Comparison of ENCODE assay signal across 8 cellular contexts in genomic region chr7:42940985-42941847, GRCh38. TPM values are rescaled to one million over a fixed set of nuclear protein-coding genes. Genes with fewer than 3 reads are reported as not detected.
DNase-seq lines count a peak whose midpoint lies in the region; ATAC-seq, FAIRE-seq and TF ChIP-seq lines count a peak whose summit lies in the region.

No MANE protein-coding gene starts in this region.

- H3K9me3 ChIP-seq in HepG2 (ENCODE audit: low read length) = no peaks in the 10 kb centered on the region

- H3K36me3 ChIP-seq in HepG2 (replicated peaks in 1 of 2; ENCODE audit: control insufficient read depth in 1 of 2, insufficient read depth in 2 of 2, low read length in 2 of 2) = peaks cover 3 to 20% of the 10 kb centered on the region in 2 experiments; a peak in 4 of 5 replicates

- no peaks in the 10 kb centered on the region for H4K20me1 ChIP-seq in HepG2 (ENCODE audit: insufficient read depth, low read length)

- DNase-seq in NCI-H2227 treated with DMSO at 0.1 percent for 48 hours (lab: John Stamatoyannopoulos, UW) (peak; percentile 58), cerebellar nuclear complex (lab: John Stamatoyannopoulos, UW) (peak; percentile 16 to 69), HepG2 (ENCODE audit: low spot score) (peak; percentile 56)
- DNase-seq in activated CD4-positive, alpha-beta T cell treated with anti-CD3 and anti-CD28 coated beads for 24 hours (ENCODE audit: low read depth in 2 of 2) = peak; percentile 65 to 74
- peak; percentile 36 to 66 (median 46) for DNase-seq in stimulated activated CD4-positive, alpha-beta T cell treated with anti-CD3 and anti-CD28 coated beads, TNF-alpha, amount 100 ng/mL, for 1 hour (ENCODE audit: low read depth in 3 of 3, low spot score in 1 of 3)

- TF ChIP-seq RAD21 in HepG2 (CRISPR knock-in tag; IDR thresholded peaks at IDR 0.05) = peak; percentile 60; the same call in 1 of the 2 replicates

- FAIRE-seq in HepG2 (lab: Jason Lieb, UNC) = peak; percentile 68

- H2AFZ ChIP-seq in HepG2 (ENCODE audit: low read length) = no peak overlapping the region

- CTCF ChIA-PET in HepG2 (lab: Yijun Ruan, JAX; ENCODE audit: low intra/inter-chr PET ratio, low total read pairs) = interaction anchor here (1.5 to 2.8 kb wide), 3 partner anchors 167 to 498 kb away, joined by 8 to 13 read pairs (median 10); no protein-coding TSS in a partner anchor

- no TSS peak for BruUV-seq in HepG2 (replicated peaks; lab: Mats Ljungman, UMichigan)

- no peaks in the 10 kb centered on the region for H3K4me1 ChIP-seq in HepG2 (ENCODE audit: insufficient read depth, low read length)

- ATAC-seq in HG03025 (IDR thresholded peaks at IDR 0.05; ENCODE audit: low FRiP score, unreplicated experiment) = peak; percentile 42
- ATAC-seq in HepG2 = peak; percentile 93
- ATAC-seq in HG03280 (IDR thresholded peaks at IDR 0.05; ENCODE audit: unreplicated experiment) = no peak

- TF ChIP-seq EP300 in HepG2 (IDR thresholded peaks at IDR 0.05; ENCODE audit: low read depth in 2 of 2, low read length in 2 of 2) (no peak), HepG2 (CRISPR knock-in tag; IDR thresholded peaks at IDR 0.05; ENCODE audit: borderline replicate concordance) (no peak)

- in situ Hi-C loops in HepG2 (cut with HindIII; ENCODE audit: extremely low pct_ligation_motif_present, low pct_unique_long_range_greater_than_20kb) = loop anchor here (10.0 kb wide), 3 partner anchors 164 to 494 kb away; no protein-coding TSS in a partner anchor

- H3K4me2 ChIP-seq in HepG2 (ENCODE audit: low read depth, low read length) = no peak overlapping the region

- no peaks in the 10 kb centered on the region for H3K27me3 ChIP-seq in HepG2 (ENCODE audit: control insufficient read depth in 1 of 2, insufficient read depth in 2 of 2, low read length in 2 of 2)

- H3K27ac ChIP-seq in HepG2 (ENCODE audit: extremely low read length, insufficient read depth, low read length) = no peak overlapping the region

- WGBS in HepG2 (ENCODE audit: low lambda C conversion rate) = 56% methylated on average over 13 of the region's 13 CpGs

- POLR2A ChIA-PET in HepG2 (lab: Yijun Ruan, JAX) = interaction anchor here (1.6 kb wide), 1 partner anchor 9 kb away, joined by 7 read pairs; the partner anchor contains the start of genes MRPL32 and PSMA2

- intact Hi-C loops in HepG2 (cut with micrococcal nuclease; ENCODE audit: unreplicated experiment) = loop anchor here (1.0 kb wide), 3 partner anchors 167 to 320 kb away; no protein-coding TSS in a partner anchor

- no peak overlapping the region for H3K4me3 ChIP-seq in HepG2 (replicated peaks in 1 of 3; ENCODE audit: insufficient read depth in 1 of 3, low read depth in 2 of 3, low read length in 3 of 3)

- TF ChIP-seq CTCF in GM12872 (IDR thresholded peaks at IDR 0.05; ENCODE audit: insufficient read depth, low read depth, low read length) (peak; percentile 86), HepG2 (CRISPR knock-in tag; IDR thresholded peaks at IDR 0.05) (peak; percentile 88)

- H3K9ac ChIP-seq in HepG2 (ENCODE audit: insufficient read depth, low read depth, low read length) = no peak overlapping the region

- H3K79me2 ChIP-seq in HepG2 (ENCODE audit: insufficient read depth, low read length) = no peaks in the 10 kb centered on the region

- TF ChIP-seq POLR2A in HepG2 (IDR thresholded peaks at IDR 0.05; ENCODE audit: insufficient read depth in 1 of 2, low read depth in 2 of 2, low read length in 2 of 2) = no peak

TF ChIP-seq in HepG2, 621 proteins besides CTCF, POLR2A, EP300 and RAD21 (continues in another document):
- TF ChIP-seq ZNF652 (CRISPR knock-in tag; IDR thresholded peaks at IDR 0.05; ENCODE audit: borderline replicate concordance, low read depth) (0 out of 2 replicates have a peak, but pooled peaks have one; percentile 49), TRIM24 (CRISPR knock-in tag; IDR thresholded peaks at IDR 0.05) (no peak), FOSL1 (CRISPR knock-in tag; IDR thresholded peaks at IDR 0.05; ENCODE audit: borderline replicate concordance) (no peak), BORCS8-MEF2B (CRISPR knock-in tag; IDR thresholded peaks at IDR 0.05) (0 out of 2 replicates have a peak, but pooled peaks have one; percentile 33)

RNA-seq across cellular contexts. Expression of gene MRPL32, which starts 9.0 kb away (rescaled TPM):
- 56.0 and 81.2 TPM in 2 replicates for total RNA-seq in HepG2 (2016; rRNA removed; fragmentation: Illumina TruSeq; extraction: Trizol)
- 31.6 and 32.4 TPM in 2 replicates for total RNA-seq in HepG2 (2016; cell fraction: cytosol; rRNA removed; fragmentation: Illumina TruSeq; extraction: Trizol; ENCODE audit: low read depth)
- total RNA-seq in HepG2 (2016; cell fraction: insoluble cytoplasmic fraction; rRNA removed; fragmentation: Illumina TruSeq; extraction: Trizol) = 55.0 and 77.6 TPM in 2 replicates
- total RNA-seq in HepG2 (2016; cell fraction: membrane; rRNA removed; fragmentation: Illumina TruSeq; extraction: Trizol) = 27.6 and 29.5 TPM in 2 replicates
- 66.7 and 77.9 TPM in 2 replicates for total RNA-seq in HepG2 (2016; cell fraction: nucleus; rRNA removed; fragmentation: Illumina TruSeq; extraction: Trizol)
- 28.9 and 39.0 TPM in 2 replicates for polyA plus RNA-seq in HepG2 (2011; rRNA removed)
- polyA plus RNA-seq in HepG2 (2011; cell fraction: cytosol; rRNA removed) = 29.1 and 33.6 TPM in 2 replicates
- polyA plus RNA-seq in HepG2 (2011; cell fraction: nucleus; rRNA removed) = 31.9 and 36.0 TPM in 2 replicates
- polyA plus RNA-seq in HepG2 (2012) = 43.4 and 46.6 TPM in 2 replicates
- 22.3 and 23.5 TPM in 2 replicates for polyA plus RNA-seq in HepG2 (2016; cell fraction: cytosol; fragmentation: Illumina TruSeq; extraction: Trizol; ENCODE audit: low read depth)
- 55.4 and 63.5 TPM in 2 replicates for polyA plus RNA-seq in HepG2 (2016; cell fraction: insoluble cytoplasmic fraction; fragmentation: Illumina TruSeq; extraction: Trizol; ENCODE audit: low read depth)
- 20.8 and 23.1 TPM in 2 replicates for polyA plus RNA-seq in HepG2 (2016; cell fraction: membrane; fragmentation: Illumina TruSeq; extraction: Trizol; ENCODE audit: low read depth)
- 123 and 127 TPM in 2 replicates for polyA plus RNA-seq in HepG2 (2016; cell fraction: nucleus; fragmentation: Illumina TruSeq; extraction: Trizol; ENCODE audit: insufficient read depth, low read depth)
- polyA minus RNA-seq in HepG2 (2011; rRNA and poly(A)+ RNA removed; ENCODE audit: low replicate concordance) = 5.4 and 5.9 TPM in 2 replicates
- polyA minus RNA-seq in HepG2 (2011; cell fraction: cytosol; rRNA and poly(A)+ RNA removed) = 11.1 and 11.3 TPM in 2 replicates
- polyA minus RNA-seq in HepG2 (2011; cell fraction: nucleus; rRNA and poly(A)+ RNA removed) = 23.7 and 27.7 TPM in 2 replicates

RNA-seq across cellular contexts. Expression of gene PSMA2, which starts 9.2 kb away (rescaled TPM):
- 266 and 383 TPM in 2 replicates for total RNA-seq in HepG2 (2016; rRNA removed; fragmentation: Illumina TruSeq; extraction: Trizol)
- 61.3 and 61.8 TPM in 2 replicates for total RNA-seq in HepG2 (2016; cell fraction: cytosol; rRNA removed; fragmentation: Illumina TruSeq; extraction: Trizol; ENCODE audit: low read depth)
- total RNA-seq in HepG2 (2016; cell fraction: insoluble cytoplasmic fraction; rRNA removed; fragmentation: Illumina TruSeq; extraction: Trizol) = 256 and 402 TPM in 2 replicates
- total RNA-seq in HepG2 (2016; cell fraction: membrane; rRNA removed; fragmentation: Illumina TruSeq; extraction: Trizol) = 95.4 and 107 TPM in 2 replicates
- 88.0 and 90.0 TPM in 2 replicates for total RNA-seq in HepG2 (2016; cell fraction: nucleus; rRNA removed; fragmentation: Illumina TruSeq; extraction: Trizol)
- 76.8 and 125 TPM in 2 replicates for polyA plus RNA-seq in HepG2 (2011; rRNA removed)
- 66.2 and 82.5 TPM in 2 replicates for polyA plus RNA-seq in HepG2 (2011; cell fraction: cytosol; rRNA removed)
- polyA plus RNA-seq in HepG2 (2011; cell fraction: nucleus; rRNA removed) = 17.0 and 19.6 TPM in 2 replicates
- 114 and 146 TPM in 2 replicates for polyA plus RNA-seq in HepG2 (2012)
- polyA plus RNA-seq in HepG2 (2016; cell fraction: cytosol; fragmentation: Illumina TruSeq; extraction: Trizol; ENCODE audit: low read depth) = 58.3 and 63.3 TPM in 2 replicates
- 295 and 339 TPM in 2 replicates for polyA plus RNA-seq in HepG2 (2016; cell fraction: insoluble cytoplasmic fraction; fragmentation: Illumina TruSeq; extraction: Trizol; ENCODE audit: low read depth)
- polyA plus RNA-seq in HepG2 (2016; cell fraction: membrane; fragmentation: Illumina TruSeq; extraction: Trizol; ENCODE audit: low read depth) = 78.4 and 83.3 TPM in 2 replicates
- 125 and 126 TPM in 2 replicates for polyA plus RNA-seq in HepG2 (2016; cell fraction: nucleus; fragmentation: Illumina TruSeq; extraction: Trizol; ENCODE audit: insufficient read depth, low read depth)
- polyA minus RNA-seq in HepG2 (2011; rRNA and poly(A)+ RNA removed; ENCODE audit: low replicate concordance) = 14.4 and 18.8 TPM in 2 replicates
- polyA minus RNA-seq in HepG2 (2011; cell fraction: cytosol; rRNA and poly(A)+ RNA removed) = 33.7 and 36.6 TPM in 2 replicates
- polyA minus RNA-seq in HepG2 (2011; cell fraction: nucleus; rRNA and poly(A)+ RNA removed) = 23.6 and 27.7 TPM in 2 replicates

RNA-seq across cellular contexts. Expression of gene C7orf25, which starts 29.3 kb away (rescaled TPM):
- total RNA-seq in HepG2 (2016; rRNA removed; fragmentation: Illumina TruSeq; extraction: Trizol) = 1.1 and 1.3 TPM in 2 replicates
- 0.51 and 0.97 TPM in 2 replicates for total RNA-seq in HepG2 (2016; cell fraction: cytosol; rRNA removed; fragmentation: Illumina TruSeq; extraction: Trizol; ENCODE audit: low read depth)
- total RNA-seq in HepG2 (2016; cell fraction: insoluble cytoplasmic fraction; rRNA removed; fragmentation: Illumina TruSeq; extraction: Trizol) = 1.2 and 2.0 TPM in 2 replicates
- 1.1 and 1.8 TPM in 2 replicates for total RNA-seq in HepG2 (2016; cell fraction: membrane; rRNA removed; fragmentation: Illumina TruSeq; extraction: Trizol)
- 3.3 and 4.3 TPM in 2 replicates for total RNA-seq in HepG2 (2016; cell fraction: nucleus; rRNA removed; fragmentation: Illumina TruSeq; extraction: Trizol)
- polyA plus RNA-seq in HepG2 (2011; rRNA removed) = 0.37 and 0.68 TPM in 2 replicates
- polyA plus RNA-seq in HepG2 (2011; cell fraction: cytosol; rRNA removed) = 0.25 and 0.97 TPM in 2 replicates
- 0.48 and 0.66 TPM in 2 replicates for polyA plus RNA-seq in HepG2 (2011; cell fraction: nucleus; rRNA removed)
- polyA plus RNA-seq in HepG2 (2012) = 0.54 and 1.2 TPM in 2 replicates
- 0.60 and 0.75 TPM in 2 replicates for polyA plus RNA-seq in HepG2 (2016; cell fraction: cytosol; fragmentation: Illumina TruSeq; extraction: Trizol; ENCODE audit: low read depth)
- polyA plus RNA-seq in HepG2 (2016; cell fraction: insoluble cytoplasmic fraction; fragmentation: Illumina TruSeq; extraction: Trizol; ENCODE audit: low read depth) = 1.4 and 1.5 TPM in 2 replicates
- 0.36 and 0.58 TPM in 2 replicates for polyA plus RNA-seq in HepG2 (2016; cell fraction: membrane; fragmentation: Illumina TruSeq; extraction: Trizol; ENCODE audit: low read depth)
- polyA plus RNA-seq in HepG2 (2016; cell fraction: nucleus; fragmentation: Illumina TruSeq; extraction: Trizol; ENCODE audit: insufficient read depth, low read depth) = 2.2 and 3.3 TPM in 2 replicates
- polyA minus RNA-seq in HepG2 (2011; rRNA and poly(A)+ RNA removed; ENCODE audit: low replicate concordance) = 0.76 and 2.8 TPM in 2 replicates
- 0.99 TPM in 1 of 2 replicates, not detected in the other for polyA minus RNA-seq in HepG2 (2011; cell fraction: cytosol; rRNA and poly(A)+ RNA removed)
- 7.0 and 9.9 TPM in 2 replicates for polyA minus RNA-seq in HepG2 (2011; cell fraction: nucleus; rRNA and poly(A)+ RNA removed)
